1 cellular context compared by ENCODE assay signal in the genomic region with DNA sequence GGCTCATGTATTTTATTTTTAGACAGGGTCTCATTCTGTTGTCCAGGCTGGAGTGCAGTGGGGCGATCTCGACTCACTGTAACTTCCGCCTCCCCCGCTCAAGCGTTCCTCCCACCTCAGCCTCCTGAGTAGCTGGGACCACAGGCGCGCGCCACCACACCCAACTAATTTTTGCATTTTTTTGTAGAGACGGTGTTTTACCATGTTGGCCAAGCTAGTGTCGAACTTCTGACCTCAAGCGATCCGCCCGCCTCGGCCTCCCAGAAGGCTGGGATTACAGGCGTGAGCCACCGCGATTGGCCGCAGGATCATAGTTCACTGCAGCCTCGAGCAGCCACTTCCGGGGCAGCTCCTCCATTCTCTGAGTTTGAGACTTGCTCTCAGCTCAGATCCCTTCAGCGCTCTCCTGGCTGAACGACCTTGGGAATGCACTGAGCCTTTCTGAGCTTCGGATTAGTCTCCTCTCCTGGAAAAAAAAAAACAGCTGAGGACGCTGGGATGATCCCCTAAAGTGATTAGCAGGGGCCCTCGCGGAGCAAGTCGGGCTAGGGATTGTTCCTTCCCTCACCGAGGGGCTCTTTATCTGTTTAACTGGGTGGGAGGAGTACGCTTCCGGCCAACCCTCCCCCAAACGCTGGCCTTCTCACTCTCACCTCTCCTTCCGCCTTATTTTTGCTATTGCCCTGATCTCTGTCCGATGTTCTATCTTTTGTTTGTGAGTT.
A peak's percentile ranks its signal among the peaks of the same experiment; 100 is the strongest.
TF ChIP-seq lines count a peak whose summit lies in the region.

No MANE protein-coding gene starts in this region.

TF ChIP-seq in HepG2, 621 proteins besides CTCF, POLR2A, EP300 and RAD21 (continued from another document and continues in another):
- TF ChIP-seq ZNF225 (CRISPR knock-in tag; IDR thresholded peaks at IDR 0.05) (no peak; the same call in 1 of the 2 replicates), ADNP (CRISPR knock-in tag; IDR thresholded peaks at IDR 0.05) (no peak; the same call in 1 of the 2 replicates), ZNF737 (CRISPR knock-in tag; IDR thresholded peaks at IDR 0.05; ENCODE audit: borderline replicate concordance) (no peak), ZNF644 (CRISPR knock-in tag; IDR thresholded peaks at IDR 0.05; ENCODE audit: low read depth) (no peak; the same call in 1 of the 2 replicates), FOSL2 (CRISPR knock-in tag; IDR thresholded peaks at IDR 0.05) (0 out of 2 replicates have a peak, but pooled peaks have one; percentile 4), RARG (CRISPR knock-in tag; IDR thresholded peaks at IDR 0.05; ENCODE audit: low read depth) (no peak), NCOA2 (CRISPR knock-in tag; IDR thresholded peaks at IDR 0.05) (peak; percentile 50; the same call in 1 of the 2 replicates), HNF4A (CRISPR knock-in tag; IDR thresholded peaks at IDR 0.05) (peak; percentile 77), MIXL1 (CRISPR knock-in tag; IDR thresholded peaks at IDR 0.05) (peak; percentile 38; the same call in 1 of the 2 replicates), PTBP1 (IDR thresholded peaks at IDR 0.05; ENCODE audit: low read depth, low read length, poor library complexity, severe bottlenecking) (no peak), KLF13 (CRISPR knock-in tag; IDR thresholded peaks at IDR 0.05) (no peak), TAF1 (CRISPR knock-in tag; IDR thresholded peaks at IDR 0.05) (peak; percentile 60), PAF1 (CRISPR knock-in tag; IDR thresholded peaks at IDR 0.05) (no peak), ZNF460 (CRISPR knock-in tag; IDR thresholded peaks at IDR 0.05; ENCODE audit: borderline replicate concordance) (peak; percentile 99), ZNF615 (CRISPR knock-in tag; IDR thresholded peaks at IDR 0.05; ENCODE audit: borderline replicate concordance) (no peak), ZNF230 (CRISPR knock-in tag; IDR thresholded peaks at IDR 0.05) (no peak), ZNF724P (CRISPR knock-in tag; IDR thresholded peaks at IDR 0.05; ENCODE audit: borderline replicate concordance) (no peak), NCOR1 (IDR thresholded peaks at IDR 0.05; ENCODE audit: borderline replicate concordance, low read length) (peak; percentile 25; the same call in 1 of the 2 replicates), ELF3 (CRISPR knock-in tag; IDR thresholded peaks at IDR 0.05) (peak; percentile 77), DMAP1 (CRISPR knock-in tag; IDR thresholded peaks at IDR 0.05) (peak; percentile 41; the same call in 1 of the 2 replicates), HDAC2 (CRISPR knock-in tag; IDR thresholded peaks at IDR 0.05) (no peak), FOXA3 (CRISPR knock-in tag; IDR thresholded peaks at IDR 0.05) (peak; percentile 9; the same call in 1 of the 2 replicates), PCBP1 (IDR thresholded peaks at IDR 0.05; ENCODE audit: borderline replicate concordance, low read depth, low read length) (no peak), HNF4G (IDR thresholded peaks at IDR 0.05; ENCODE audit: borderline replicate concordance, low read depth, low read length) (peak; percentile 21; the same call in 1 of the 2 replicates), HNF4G (CRISPR knock-in tag; IDR thresholded peaks at IDR 0.05; ENCODE audit: borderline replicate concordance, low read depth) (peak; percentile 22; the same call in 1 of the 2 replicates), TOPORS (CRISPR knock-in tag; IDR thresholded peaks at IDR 0.05) (no peak), PHB2 (IDR thresholded peaks at IDR 0.05; ENCODE audit: partially characterized antibody) (no peak), ZNF24 (IDR thresholded peaks at IDR 0.05) (no peak), ZBTB7B (CRISPR knock-in tag; IDR thresholded peaks at IDR 0.05) (peak; percentile 75), JARID2 (CRISPR knock-in tag; IDR thresholded peaks at IDR 0.05; ENCODE audit: insufficient replicate concordance) (peak; percentile 65), ZNF292 (CRISPR knock-in tag; IDR thresholded peaks at IDR 0.05; ENCODE audit: borderline replicate concordance, low read depth) (0 out of 2 replicates have a peak, but pooled peaks have one; percentile 70), PHF21A (CRISPR knock-in tag; IDR thresholded peaks at IDR 0.05) (peak; percentile 67), ZNF7 (CRISPR knock-in tag; IDR thresholded peaks at IDR 0.05) (0 out of 2 replicates have a peak, but pooled peaks have one; percentile 37), ZNF232 (CRISPR knock-in tag; IDR thresholded peaks at IDR 0.05; ENCODE audit: borderline replicate concordance) (no peak), RFX3 (CRISPR knock-in tag; IDR thresholded peaks at IDR 0.05) (no peak), MAFF (IDR thresholded peaks at IDR 0.05; ENCODE audit: low read depth, low read length) (no peak), TEAD2 (CRISPR knock-in tag; IDR thresholded peaks at IDR 0.05) (no peak)
- TF ChIP-seq, protein P1, sequence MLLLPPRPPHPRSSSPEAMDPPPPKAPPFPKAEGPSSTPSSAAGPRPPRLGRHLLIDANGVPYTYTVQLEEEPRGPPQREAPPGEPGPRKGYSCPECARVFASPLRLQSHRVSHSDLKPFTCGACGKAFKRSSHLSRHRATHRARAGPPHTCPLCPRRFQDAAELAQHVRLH (CRISPR knock-in tag; IDR thresholded peaks at IDR 0.05; ENCODE audit: borderline replicate concordance, low read depth): no peak
- TF ChIP-seq, protein P2, sequence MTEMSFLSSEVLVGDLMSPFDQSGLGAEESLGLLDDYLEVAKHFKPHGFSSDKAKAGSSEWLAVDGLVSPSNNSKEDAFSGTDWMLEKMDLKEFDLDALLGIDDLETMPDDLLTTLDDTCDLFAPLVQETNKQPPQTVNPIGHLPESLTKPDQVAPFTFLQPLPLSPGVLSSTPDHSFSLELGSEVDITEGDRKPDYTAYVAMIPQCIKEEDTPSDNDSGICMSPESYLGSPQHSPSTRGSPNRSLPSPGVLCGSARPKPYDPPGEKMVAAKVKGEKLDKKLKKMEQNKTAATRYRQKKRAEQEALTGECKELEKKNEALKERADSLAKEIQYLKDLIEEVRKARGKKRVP (CRISPR knock-in tag; IDR thresholded peaks at IDR 0.05): no peak
- TF ChIP-seq, protein P3, sequence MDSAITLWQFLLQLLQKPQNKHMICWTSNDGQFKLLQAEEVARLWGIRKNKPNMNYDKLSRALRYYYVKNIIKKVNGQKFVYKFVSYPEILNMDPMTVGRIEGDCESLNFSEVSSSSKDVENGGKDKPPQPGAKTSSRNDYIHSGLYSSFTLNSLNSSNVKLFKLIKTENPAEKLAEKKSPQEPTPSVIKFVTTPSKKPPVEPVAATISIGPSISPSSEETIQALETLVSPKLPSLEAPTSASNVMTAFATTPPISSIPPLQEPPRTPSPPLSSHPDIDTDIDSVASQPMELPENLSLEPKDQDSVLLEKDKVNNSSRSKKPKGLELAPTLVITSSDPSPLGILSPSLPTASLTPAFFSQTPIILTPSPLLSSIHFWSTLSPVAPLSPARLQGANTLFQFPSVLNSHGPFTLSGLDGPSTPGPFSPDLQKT (CRISPR knock-in tag; IDR thresholded peaks at IDR 0.05; ENCODE audit: borderline replicate concordance): no peak
- TF ChIP-seq, protein P4, sequence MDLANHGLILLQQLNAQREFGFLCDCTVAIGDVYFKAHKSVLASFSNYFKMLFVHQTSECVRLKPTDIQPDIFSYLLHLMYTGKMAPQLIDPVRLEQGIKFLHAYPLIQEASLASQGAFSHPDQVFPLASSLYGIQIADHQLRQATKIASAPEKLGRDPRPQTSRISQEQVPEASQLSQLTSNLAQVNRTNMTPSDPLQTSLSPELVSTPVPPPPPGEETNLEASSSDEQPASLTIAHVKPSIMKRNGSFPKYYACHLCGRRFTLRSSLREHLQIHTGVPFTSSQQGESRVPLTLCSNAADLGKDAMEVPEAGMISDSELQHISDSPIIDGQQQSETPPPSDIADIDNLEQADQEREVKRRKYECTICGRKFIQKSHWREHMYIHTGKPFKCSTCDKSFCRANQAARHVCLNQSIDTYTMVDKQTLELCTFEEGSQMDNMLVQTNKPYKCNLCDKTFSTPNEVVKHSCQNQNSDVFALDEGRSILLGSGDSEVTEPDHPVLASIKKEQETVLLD (CRISPR knock-in tag; IDR thresholded peaks at IDR 0.05; ENCODE audit: low read depth): no peak
- TF ChIP-seq, protein P5, sequence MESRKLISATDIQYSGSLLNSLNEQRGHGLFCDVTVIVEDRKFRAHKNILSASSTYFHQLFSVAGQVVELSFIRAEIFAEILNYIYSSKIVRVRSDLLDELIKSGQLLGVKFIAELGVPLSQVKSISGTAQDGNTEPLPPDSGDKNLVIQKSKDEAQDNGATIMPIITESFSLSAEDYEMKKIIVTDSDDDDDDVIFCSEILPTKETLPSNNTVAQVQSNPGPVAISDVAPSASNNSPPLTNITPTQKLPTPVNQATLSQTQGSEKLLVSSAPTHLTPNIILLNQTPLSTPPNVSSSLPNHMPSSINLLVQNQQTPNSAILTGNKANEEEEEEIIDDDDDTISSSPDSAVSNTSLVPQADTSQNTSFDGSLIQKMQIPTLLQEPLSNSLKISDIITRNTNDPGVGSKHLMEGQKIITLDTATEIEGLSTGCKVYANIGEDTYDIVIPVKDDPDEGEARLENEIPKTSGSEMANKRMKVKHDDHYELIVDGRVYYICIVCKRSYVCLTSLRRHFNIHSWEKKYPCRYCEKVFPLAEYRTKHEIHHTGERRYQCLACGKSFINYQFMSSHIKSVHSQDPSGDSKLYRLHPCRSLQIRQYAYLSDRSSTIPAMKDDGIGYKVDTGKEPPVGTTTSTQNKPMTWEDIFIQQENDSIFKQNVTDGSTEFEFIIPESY (CRISPR knock-in tag; IDR thresholded peaks at IDR 0.05): no peak
- TF ChIP-seq, protein P6, sequence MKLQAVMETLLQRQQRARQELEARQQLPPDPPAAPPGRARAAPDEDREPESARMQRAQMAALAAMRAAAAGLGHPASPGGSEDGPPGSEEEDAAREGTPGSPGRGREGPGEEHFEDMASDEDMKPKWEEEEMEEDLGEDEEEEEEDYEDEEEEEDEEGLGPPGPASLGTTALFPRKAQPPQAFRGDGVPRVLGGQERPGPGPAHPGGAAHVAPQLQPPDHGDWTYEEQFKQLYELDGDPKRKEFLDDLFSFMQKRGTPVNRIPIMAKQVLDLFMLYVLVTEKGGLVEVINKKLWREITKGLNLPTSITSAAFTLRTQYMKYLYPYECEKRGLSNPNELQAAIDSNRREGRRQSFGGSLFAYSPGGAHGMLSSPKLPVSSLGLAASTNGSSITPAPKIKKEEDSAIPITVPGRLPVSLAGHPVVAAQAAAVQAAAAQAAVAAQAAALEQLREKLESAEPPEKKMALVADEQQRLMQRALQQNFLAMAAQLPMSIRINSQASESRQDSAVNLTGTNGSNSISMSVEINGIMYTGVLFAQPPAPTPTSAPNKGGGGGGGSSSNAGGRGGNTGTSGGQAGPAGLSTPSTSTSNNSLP (IDR thresholded peaks at IDR 0.05; ENCODE audit: low read depth, low read length): no peak
- TF ChIP-seq, protein P7, sequence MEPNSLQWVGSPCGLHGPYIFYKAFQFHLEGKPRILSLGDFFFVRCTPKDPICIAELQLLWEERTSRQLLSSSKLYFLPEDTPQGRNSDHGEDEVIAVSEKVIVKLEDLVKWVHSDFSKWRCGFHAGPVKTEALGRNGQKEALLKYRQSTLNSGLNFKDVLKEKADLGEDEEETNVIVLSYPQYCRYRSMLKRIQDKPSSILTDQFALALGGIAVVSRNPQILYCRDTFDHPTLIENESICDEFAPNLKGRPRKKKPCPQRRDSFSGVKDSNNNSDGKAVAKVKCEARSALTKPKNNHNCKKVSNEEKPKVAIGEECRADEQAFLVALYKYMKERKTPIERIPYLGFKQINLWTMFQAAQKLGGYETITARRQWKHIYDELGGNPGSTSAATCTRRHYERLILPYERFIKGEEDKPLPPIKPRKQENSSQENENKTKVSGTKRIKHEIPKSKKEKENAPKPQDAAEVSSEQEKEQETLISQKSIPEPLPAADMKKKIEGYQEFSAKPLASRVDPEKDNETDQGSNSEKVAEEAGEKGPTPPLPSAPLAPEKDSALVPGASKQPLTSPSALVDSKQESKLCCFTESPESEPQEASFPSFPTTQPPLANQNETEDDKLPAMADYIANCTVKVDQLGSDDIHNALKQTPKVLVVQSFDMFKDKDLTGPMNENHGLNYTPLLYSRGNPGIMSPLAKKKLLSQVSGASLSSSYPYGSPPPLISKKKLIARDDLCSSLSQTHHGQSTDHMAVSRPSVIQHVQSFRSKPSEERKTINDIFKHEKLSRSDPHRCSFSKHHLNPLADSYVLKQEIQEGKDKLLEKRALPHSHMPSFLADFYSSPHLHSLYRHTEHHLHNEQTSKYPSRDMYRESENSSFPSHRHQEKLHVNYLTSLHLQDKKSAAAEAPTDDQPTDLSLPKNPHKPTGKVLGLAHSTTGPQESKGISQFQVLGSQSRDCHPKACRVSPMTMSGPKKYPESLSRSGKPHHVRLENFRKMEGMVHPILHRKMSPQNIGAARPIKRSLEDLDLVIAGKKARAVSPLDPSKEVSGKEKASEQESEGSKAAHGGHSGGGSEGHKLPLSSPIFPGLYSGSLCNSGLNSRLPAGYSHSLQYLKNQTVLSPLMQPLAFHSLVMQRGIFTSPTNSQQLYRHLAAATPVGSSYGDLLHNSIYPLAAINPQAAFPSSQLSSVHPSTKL (CRISPR knock-in tag; IDR thresholded peaks at IDR 0.05): peak; percentile 51
- TF ChIP-seq, protein P8, sequence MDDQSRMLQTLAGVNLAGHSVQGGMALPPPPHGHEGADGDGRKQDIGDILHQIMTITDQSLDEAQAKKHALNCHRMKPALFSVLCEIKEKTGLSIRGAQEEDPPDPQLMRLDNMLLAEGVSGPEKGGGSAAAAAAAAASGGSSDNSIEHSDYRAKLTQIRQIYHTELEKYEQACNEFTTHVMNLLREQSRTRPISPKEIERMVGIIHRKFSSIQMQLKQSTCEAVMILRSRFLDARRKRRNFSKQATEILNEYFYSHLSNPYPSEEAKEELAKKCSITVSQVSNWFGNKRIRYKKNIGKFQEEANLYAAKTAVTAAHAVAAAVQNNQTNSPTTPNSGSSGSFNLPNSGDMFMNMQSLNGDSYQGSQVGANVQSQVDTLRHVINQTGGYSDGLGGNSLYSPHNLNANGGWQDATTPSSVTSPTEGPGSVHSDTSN (CRISPR knock-in tag; IDR thresholded peaks at IDR 0.05; ENCODE audit: borderline replicate concordance): no peak
- TF ChIP-seq, protein P9, sequence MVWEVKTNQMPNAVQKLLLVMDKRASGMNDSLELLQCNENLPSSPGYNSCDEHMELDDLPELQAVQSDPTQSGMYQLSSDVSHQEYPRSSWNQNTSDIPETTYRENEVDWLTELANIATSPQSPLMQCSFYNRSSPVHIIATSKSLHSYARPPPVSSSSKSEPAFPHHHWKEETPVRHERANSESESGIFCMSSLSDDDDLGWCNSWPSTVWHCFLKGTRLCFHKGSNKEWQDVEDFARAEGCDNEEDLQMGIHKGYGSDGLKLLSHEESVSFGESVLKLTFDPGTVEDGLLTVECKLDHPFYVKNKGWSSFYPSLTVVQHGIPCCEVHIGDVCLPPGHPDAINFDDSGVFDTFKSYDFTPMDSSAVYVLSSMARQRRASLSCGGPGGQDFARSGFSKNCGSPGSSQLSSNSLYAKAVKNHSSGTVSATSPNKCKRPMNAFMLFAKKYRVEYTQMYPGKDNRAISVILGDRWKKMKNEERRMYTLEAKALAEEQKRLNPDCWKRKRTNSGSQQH (CRISPR knock-in tag; IDR thresholded peaks at IDR 0.05; ENCODE audit: low read depth): peak; percentile 72; the same call in 1 of the 2 replicates
- TF ChIP-seq, protein P10, sequence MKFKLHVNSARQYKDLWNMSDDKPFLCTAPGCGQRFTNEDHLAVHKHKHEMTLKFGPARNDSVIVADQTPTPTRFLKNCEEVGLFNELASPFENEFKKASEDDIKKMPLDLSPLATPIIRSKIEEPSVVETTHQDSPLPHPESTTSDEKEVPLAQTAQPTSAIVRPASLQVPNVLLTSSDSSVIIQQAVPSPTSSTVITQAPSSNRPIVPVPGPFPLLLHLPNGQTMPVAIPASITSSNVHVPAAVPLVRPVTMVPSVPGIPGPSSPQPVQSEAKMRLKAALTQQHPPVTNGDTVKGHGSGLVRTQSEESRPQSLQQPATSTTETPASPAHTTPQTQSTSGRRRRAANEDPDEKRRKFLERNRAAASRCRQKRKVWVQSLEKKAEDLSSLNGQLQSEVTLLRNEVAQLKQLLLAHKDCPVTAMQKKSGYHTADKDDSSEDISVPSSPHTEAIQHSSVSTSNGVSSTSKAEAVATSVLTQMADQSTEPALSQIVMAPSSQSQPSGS (CRISPR knock-in tag; IDR thresholded peaks at IDR 0.05): peak; percentile 45; the same call in 1 of the 2 replicates
